8 cellular contexts compared by ENCODE assay signal in the genomic region with DNA sequence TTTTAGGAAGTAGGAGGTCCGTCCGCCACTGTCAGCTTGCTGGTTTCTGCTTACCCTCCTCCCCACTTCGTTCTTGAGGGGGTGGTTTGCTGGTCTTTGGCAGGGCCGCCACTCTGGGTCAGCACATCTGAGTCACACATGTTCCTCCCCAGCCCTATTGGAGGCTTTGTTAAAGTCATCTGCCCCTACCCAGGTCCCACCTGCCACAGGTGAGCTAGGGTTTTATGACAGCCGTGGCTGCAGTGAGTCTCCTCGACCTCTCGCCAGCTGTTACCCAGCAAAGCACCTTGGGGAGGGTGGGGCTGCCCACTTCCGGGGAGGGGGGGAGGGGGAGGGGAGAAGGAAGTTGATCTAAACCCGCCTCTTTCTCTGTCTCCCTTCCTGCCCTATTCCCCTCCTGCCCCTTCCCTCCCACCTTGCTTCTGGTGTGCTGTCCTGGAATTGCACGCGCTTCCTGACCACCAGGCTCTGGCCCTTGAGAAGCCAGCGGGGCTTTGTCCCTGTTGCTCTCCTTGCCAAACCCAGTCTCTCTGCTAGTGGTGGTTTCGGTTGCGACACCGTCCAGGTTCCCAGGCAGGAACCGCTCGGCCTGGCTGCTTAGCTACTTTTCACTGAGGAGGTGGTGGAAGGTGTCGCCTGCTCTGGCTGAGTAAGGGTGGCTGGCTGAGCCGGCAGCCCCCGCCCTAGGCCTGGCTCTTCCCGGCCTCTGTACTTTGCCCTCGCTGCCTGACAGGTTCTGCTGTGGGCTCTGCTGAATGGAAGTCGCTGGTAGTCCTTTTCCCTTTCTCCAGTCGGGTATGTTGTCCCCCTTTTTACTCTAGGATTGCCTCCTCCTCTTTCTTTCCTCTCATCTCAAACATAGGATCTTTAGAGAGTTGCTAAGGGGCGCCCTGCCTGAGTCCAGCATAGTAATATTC. TPM values are rescaled to one million over a fixed set of nuclear protein-coding genes. Genes with fewer than 3 reads are reported as not detected.
DNase-seq lines count a peak whose midpoint lies in the region; ATAC-seq and TF ChIP-seq lines count a peak whose summit lies in the region.

No MANE protein-coding gene starts in this region.

- peak; percentile 64 for ATAC-seq in HG02885 (IDR thresholded peaks at IDR 0.05; ENCODE audit: poor library complexity, unreplicated experiment)

- no peaks in the 10 kb centered on the region for H3K9me3 ChIP-seq in esophagus squamous epithelium

- 17 to 19% methylated on average over 20 to 23 of the region's 25 CpGs for WGBS in esophagus squamous epithelium, 2 donors

- TF ChIP-seq CTCF in GM12865 (IDR thresholded peaks at IDR 0.05; ENCODE audit: insufficient read depth, low read depth, low read length, missing control alignments) = no peak
- TF ChIP-seq CTCF in esophagus squamous epithelium (IDR thresholded peaks at IDR 0.05) = peak in 2 of 6 experiments; percentile 6 to 9

- no peaks in the 10 kb centered on the region for H3K27me3 ChIP-seq in esophagus squamous epithelium

- H3K4me1 ChIP-seq in esophagus squamous epithelium = peaks cover 40 to 79% (median 66%) of the 10 kb centered on the region in 3 donors

- intact Hi-C loops in esophagus squamous epithelium (cut with DNase I) = no loop called here

- H3K27ac ChIP-seq in esophagus squamous epithelium (peak overlapping the region; percentile 84 to 96 (median 91)), temporal lobe (ENCODE audit: low read depth, low read length) (peak overlapping the region; percentile 76)

- DNase-seq in GM12865 (ENCODE audit: low read depth) (peak; percentile 82), NCI-H526 (lab: John Stamatoyannopoulos, UW) (peak; percentile 75 to 92), activated T-cell treated with anti-CD3 and anti-CD28 coated beads for 24 hours (ENCODE audit: low read depth) (peak; percentile 46), esophagus squamous epithelium (lab: John Stamatoyannopoulos, UW) (no peak), occipital lobe (lab: John Stamatoyannopoulos, UW) (peak; percentile 22), epidermal melanocyte (ENCODE audit: insufficient read length, low spot score) (no peak)

- H3K4me3 ChIP-seq in GM12865 (ENCODE audit: low read depth, low read length) (peak overlapping the region; percentile 66), esophagus squamous epithelium (peak overlapping the region; percentile 25 to 61 (median 42))

- peaks cover 0 to 34% (median 4%) of the 10 kb centered on the region in 3 donors for H3K36me3 ChIP-seq in esophagus squamous epithelium

- TF ChIP-seq POLR2A in esophagus squamous epithelium (IDR thresholded peaks at IDR 0.05) = no peak

RNA-seq across cellular contexts. Expression of a gene that starts 28.5 kb away (rescaled TPM):
- under 1 TPM in 3 of 4 donors, not detected in 1; 0.19 to 0.49 (median 0.22) TPM for total RNA-seq in esophagus squamous epithelium
- total RNA-seq in occipital lobe = 9.5 TPM
- total RNA-seq in temporal lobe = 7.9 TPM

RNA-seq across cellular contexts. Expression of a gene that starts 49.5 kb away (rescaled TPM):
- total RNA-seq in esophagus squamous epithelium = 10 to 100 TPM; 47.0 to 91.0 (median 62.2) TPM
- 10.8 TPM for total RNA-seq in occipital lobe
- 16.0 TPM for total RNA-seq in temporal lobe

RNA-seq across cellular contexts. Expression of a gene that starts 50.4 kb away (rescaled TPM):
- total RNA-seq in esophagus squamous epithelium (10 to 100 TPM in 3 of 4 donors, 1 to 10 TPM in 1; 9.8 to 13.2 (median 11.2) TPM), occipital lobe (9.8 TPM), temporal lobe (15.5 TPM)

Comparison
In these comparisons a context has a peak if more than half of its experiments do, and no peak if none do; other contexts are left out.
1. DNase-seq: peak in GM12865 (single experiment), NCI-H526 (2 of 2), activated T-cell treated with anti-CD3 and anti-CD28 coated beads for 24 hours (single experiment) and occipital lobe (single experiment); none in esophagus squamous epithelium (single experiment) and epidermal melanocyte (single experiment).